ENCODE assay signal across 14 cellular contexts in genomic region chr18:58580623-58581022, GRCh38. TPM values are rescaled to one million over a fixed set of nuclear protein-coding genes. Genes with fewer than 3 reads are reported as not detected.
A peak's percentile ranks its signal among the peaks of the same experiment; 100 is the strongest.
DNase-seq lines count a peak whose midpoint lies in the region; FAIRE-seq and TF ChIP-seq lines count a peak whose summit lies in the region.
"Had no signal": no experiment of that assay in that cellular context is flagged by ENCODE, and none has a peak within 500 bp of the region (broad histone marks: within the 10 kb centered on the region; RNA-seq: fewer than 3 reads in every experiment).

No MANE protein-coding gene starts in this region.

- intact Hi-C loops in uterus (cut with DNase I; ENCODE audit: low total_unique reads) (no loop called here), posterior vena cava (cut with DNase I) (no loop called here)

- H3K4me1 ChIP-seq in endodermal cell (ENCODE audit: control insufficient read depth, insufficient read depth, low read length) (peaks cover 12% of the 10 kb centered on the region), neural progenitor cell (peaks cover 58% of the 10 kb centered on the region), uterus (no peaks in the 10 kb centered on the region)

- H3F3A ChIP-seq in neural progenitor cell (ENCODE audit: low read depth), result peaks cover 22% of the 10 kb centered on the region

- H3K9me3 Mint-ChIP-seq in endodermal cell (peaks cover 1% of the 10 kb centered on the region), neural progenitor cell (peaks cover 2% of the 10 kb centered on the region)

- no peak overlapping the region for H2AFZ ChIP-seq in neural progenitor cell (replicated peaks)

- no peak for FAIRE-seq in GM12892 (lab: Jason Lieb, UNC)

- TF ChIP-seq CTCF in endodermal cell (conservative IDR thresholded peaks at IDR 0.05) (peak; percentile 58), neural progenitor cell (IDR thresholded peaks at IDR 0.05) (peak; percentile 30), uterus (IDR thresholded peaks at IDR 0.05) (no peak)

- WGBS in endodermal cell (ENCODE audit: insufficient coverage in 1 of 2, insufficient read length in 1 of 2), 2 experiments, result 71 to 84% methylated on average over 1 to 2 of the region's 2 CpGs

- H3K4me3 ChIP-seq in endodermal cell (ENCODE audit: low read length) (no peak overlapping the region), neural progenitor cell (no peak overlapping the region), uterus (no peak overlapping the region)
- H3K4me3 ChIP-seq: left ventricle myocardium inferior had no signal

- H3K36me3 Mint-ChIP-seq in endodermal cell (ENCODE audit: low read depth) (no peaks in the 10 kb centered on the region), neural progenitor cell (no peaks in the 10 kb centered on the region)

- no peak overlapping the region for H3K4me3 Mint-ChIP-seq in endodermal cell
- no peak overlapping the region for H3K4me3 Mint-ChIP-seq in neural progenitor cell

- H3K36me3 ChIP-seq in endodermal cell (ENCODE audit: control insufficient read depth, insufficient read depth, low read length), result no peaks in the 10 kb centered on the region
- no peaks in the 10 kb centered on the region for H3K36me3 ChIP-seq in neural progenitor cell
- H3K36me3 ChIP-seq in uterus, result no peaks in the 10 kb centered on the region
- H3K36me3 ChIP-seq: left ventricle myocardium inferior, neutrophil had no signal

- H3K9ac ChIP-seq in endodermal cell (ENCODE audit: extremely low read depth, low read length, poor library complexity, severe bottlenecking) (no peak overlapping the region), neural progenitor cell (no peak overlapping the region)

- H3K27me3 Mint-ChIP-seq in endodermal cell (ENCODE audit: insufficient read depth) (no peaks in the 10 kb centered on the region), neural progenitor cell (ENCODE audit: insufficient read depth, low read depth) (peaks cover 3% of the 10 kb centered on the region)

- H3K9me3 ChIP-seq in endodermal cell (ENCODE audit: control insufficient read depth, low read length) (no peaks in the 10 kb centered on the region), neural progenitor cell (ENCODE audit: low read depth) (no peaks in the 10 kb centered on the region), uterus (no peaks in the 10 kb centered on the region)
- H3K9me3 ChIP-seq: left ventricle myocardium inferior, neutrophil had no signal

- no peak overlapping the region for H3K27ac ChIP-seq in endodermal cell (ENCODE audit: low read depth, low read length)
- H3K27ac ChIP-seq in neural progenitor cell, result no peak overlapping the region
- no peak overlapping the region for H3K27ac ChIP-seq in uterus
- H3K27ac ChIP-seq: foreskin keratinocyte, left ventricle myocardium inferior, neutrophil had no signal

- TF ChIP-seq POLR2A in GM12892 (IDR thresholded peaks at IDR 0.05; ENCODE audit: low read depth, low read length) (no peak), uterus (IDR thresholded peaks at IDR 0.05) (no peak)

- no peaks in the 10 kb centered on the region for H3K27me3 ChIP-seq in endodermal cell (ENCODE audit: control insufficient read depth, insufficient read depth, low read length, poor library complexity, severe bottlenecking)
- no peaks in the 10 kb centered on the region for H3K27me3 ChIP-seq in neural progenitor cell
- H3K27me3 ChIP-seq in uterus, result no peaks in the 10 kb centered on the region
- H3K27me3 ChIP-seq: foreskin keratinocyte had no signal

- DNase-seq in EL, result peak; percentile 80
- DNase-seq in M059J (ENCODE audit: low read depth), result peak; percentile 91
- peak; percentile 81 for DNase-seq in endodermal cell
- DNase-seq in neural progenitor cell (ENCODE audit: low spot score), result peak; percentile 38
- no peak for DNase-seq in GM12892 (ENCODE audit: insufficient read length)
- DNase-seq in uterus, result no peak
- no peak for DNase-seq in NCI-H1417 treated with DMSO at 0.1 percent for 48 hours (lab: John Stamatoyannopoulos, UW)
- no peak for DNase-seq in posterior vena cava (ENCODE audit: low spot score)
- DNase-seq: activated effector memory CD4-positive, alpha-beta T cell treated with anti-CD3 and anti-CD28 coated beads, Interleukin-2, amount 50 U/mL, for 16 hours; left ventricle myocardium inferior; NCI-H510A treated with DMSO at 0.1 percent for 48 hours had no signal

- H3K4me1 Mint-ChIP-seq in endodermal cell (peaks cover 24% of the 10 kb centered on the region), neural progenitor cell (peaks cover 83% of the 10 kb centered on the region)

- H3K79me2 ChIP-seq in neural progenitor cell (ENCODE audit: low read depth), result no peaks in the 10 kb centered on the region

- H3K27ac Mint-ChIP-seq in endodermal cell (no peak overlapping the region), neural progenitor cell (peak overlapping the region; percentile 21)

- no peak overlapping the region for H3K4me2 ChIP-seq in neural progenitor cell

- H4K20me1 ChIP-seq in neural progenitor cell (ENCODE audit: low read depth), result no peaks in the 10 kb centered on the region

RNA-seq across cellular contexts. Expression of gene ALPK2, which starts 48.3 kb away (rescaled TPM):
- total RNA-seq in M059J (2014; rRNA removed; shearing (Covaris generic)), result 38.7 and 73.1 TPM in 2 replicates
- total RNA-seq in endodermal cell (1 to 10 TPM; 1.6 to 4.2 TPM), neural progenitor cell (ENCODE audit: low replicate concordance) (0.15 and 0.24 TPM in 2 replicates), uterus (under 1 TPM in 2 of 4 donors, not detected in 2; 0.18 to 0.41 TPM), posterior vena cava (not detected)
- polyA plus RNA-seq in endodermal cell (2013, experiment 1 of 2), result 7.4 TPM
- 7.8 TPM for polyA plus RNA-seq in endodermal cell (2013, experiment 2 of 2)
- polyA plus RNA-seq in GM12892 (2012; ENCODE audit: missing spikeins), result 4.3 TPM
- total RNA-seq: SK-MEL-5 had no signal

Comparison
In these comparisons a context has a peak if more than half of its experiments do, and no peak if none do; other contexts are left out.
1. DNase-seq: peak in EL (single experiment), M059J (single experiment), endodermal cell (single experiment) and neural progenitor cell (single experiment); none in GM12892 (single experiment), uterus (0 of 2), NCI-H1417 treated with DMSO at 0.1 percent for 48 hours (single experiment) and posterior vena cava (single experiment).
2. CTCF ChIP-seq: peak in endodermal cell (single experiment) and neural progenitor cell (single experiment); none in uterus (0 of 4).